Comparison of ENCODE assay signal across 7 cellular contexts in the genomic region with DNA sequence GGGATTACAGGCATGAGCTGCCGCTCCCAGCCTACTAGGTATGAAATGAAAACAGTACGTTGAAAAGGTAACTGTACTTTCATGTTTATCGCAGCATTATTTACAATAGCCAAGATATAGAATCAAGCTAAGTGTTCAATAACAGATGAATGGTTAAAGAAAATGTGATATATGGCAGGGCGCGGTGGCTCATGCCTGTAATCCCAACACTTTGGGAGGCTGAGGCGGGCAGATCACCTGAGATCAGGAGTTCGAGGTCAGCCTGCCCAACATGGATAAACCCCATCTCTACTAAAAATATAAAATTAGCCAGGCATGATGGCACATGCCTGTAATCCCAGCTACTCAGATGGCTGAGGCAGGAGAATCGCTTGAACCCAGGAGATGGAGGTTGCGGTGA.
DNase-seq lines count a peak whose midpoint lies in the region; ATAC-seq, FAIRE-seq and TF ChIP-seq lines count a peak whose summit lies in the region.
"Not testable (repeated sequence)": the region's sequence is repeated elsewhere in the genome, so short reads cannot be mapped to it uniquely, and the experiment has no call there.

No MANE protein-coding gene starts in this region.

- not testable (repeated sequence) for H3K79me1 ChIP-seq in H1 (ENCODE audit: low read depth, low read length)

- not testable (repeated sequence) for H3K18ac ChIP-seq in H1 (ENCODE audit: extremely low read depth, low read length)

- not testable (repeated sequence) for TF ChIP-seq EP300 in H1 (IDR thresholded peaks at IDR 0.05; ENCODE audit: borderline replicate concordance in 1 of 2, low read depth in 2 of 2, low read length in 2 of 2)

- H4K8ac ChIP-seq in H1 (ENCODE audit: extremely low read depth, insufficient read depth, low read length) = not testable (repeated sequence)

- H3K27me3 ChIP-seq in HCT116 (ENCODE audit: insufficient read depth, low read length); HUES64 (ENCODE audit: insufficient read depth, low read length); Panc1 (ENCODE audit: control insufficient read depth, insufficient read depth, low read length); H1 (replicated peaks in 1 of 4; ENCODE audit: control insufficient read depth in 3 of 4, extremely low read depth in 1 of 4, insufficient read depth in 3 of 4, low read length in 3 of 4): not testable (repeated sequence)
- peaks cover 10% of the 10 kb centered on the region for H3K27me3 ChIP-seq in iPS-20b (ENCODE audit: insufficient read depth, low read length)

- H4K5ac ChIP-seq in H1 (ENCODE audit: insufficient read length, low read depth, low read length) = not testable (repeated sequence)

- H2BK12ac ChIP-seq in H1 (ENCODE audit: low read depth, low read length) = not testable (repeated sequence)

- intact Hi-C loops in HCT116 (cut with micrococcal nuclease); Panc1 (cut with micrococcal nuclease; ENCODE audit: unreplicated experiment): not testable (repeated sequence)

- not testable (repeated sequence) for TF ChIP-seq RAD21 in HCT116 (IDR thresholded peaks at IDR 0.05; ENCODE audit: low read depth); H1 (IDR thresholded peaks at IDR 0.05 in 1 of 2, conservative IDR thresholded peaks at IDR 0.05 in 1 of 2; ENCODE audit: low read depth in 2 of 2, low read length in 2 of 2)

- not testable (repeated sequence) for H3K56ac ChIP-seq in H1 (replicated peaks; ENCODE audit: insufficient read length, low read depth, low read length)

- FAIRE-seq in H1 (lab: Jason Lieb, UNC) = not testable (repeated sequence)

- not testable (repeated sequence) for H3K4me1 ChIP-seq in ES-I3 (ENCODE audit: insufficient read depth, low read length); HUES64 (ENCODE audit: insufficient read depth, low read length); Panc1 (ENCODE audit: control insufficient read depth, insufficient read depth, low read length); H1 (replicated peaks in 1 of 4; ENCODE audit: control insufficient read depth in 3 of 4, insufficient read depth in 4 of 4, low read length in 3 of 4); iPS-20b (ENCODE audit: insufficient read depth, low read length)
- H3K4me1 ChIP-seq in HCT116 (ENCODE audit: control insufficient read depth in 1 of 2, insufficient read depth in 2 of 2, low read length in 2 of 2) = peaks cover 0 to 23% of the 10 kb centered on the region in 2 experiments; a peak in 2 of 4 replicates

- not testable (repeated sequence) for BruUV-seq in HCT116 (replicated peaks; lab: Mats Ljungman, UMichigan); Panc1 (replicated peaks; lab: Mats Ljungman, UMichigan)

- ATAC-seq in HCT116 = peak; percentile 35
- ATAC-seq in Panc1 = not testable (repeated sequence)

- H2AK5ac ChIP-seq in H1 (ENCODE audit: low read depth, low read length) = not testable (repeated sequence)

- DNase-seq in HCT116 (ENCODE audit: low read depth, low spot score); Panc1 (ENCODE audit: low read depth, low spot score): not testable (repeated sequence)
- DNase-seq in H1 (ENCODE audit: low read depth in 1 of 2, low spot score in 2 of 2) = peak in 1 of 2 experiments; percentile 47

- H2AFZ ChIP-seq in HCT116 (ENCODE audit: low read depth, low read length, poor library complexity, severe bottlenecking) = peak overlapping the region; percentile 84
- H2AFZ ChIP-seq in H1 (ENCODE audit: low read length) = peak overlapping the region; percentile 99

- H3K4me3 ChIP-seq in HCT116 (replicated peaks in 1 of 2; ENCODE audit: low read depth in 1 of 2, low read length in 2 of 2) (peak overlapping the region in 1 of 2 experiments; percentile 32; a peak in 2 of 4 replicates), HUES64 (ENCODE audit: low read length) (peak overlapping the region; percentile 52), Panc1 (ENCODE audit: low read depth in 2 of 2, low read length in 2 of 2) (peak overlapping the region; percentile 6 to 22; a peak in 3 of 4 replicates), H1 (ENCODE audit: extremely low read depth in 1 of 4, insufficient read depth in 2 of 4, low read depth in 3 of 4, low read length in 4 of 4) (peak overlapping the region; percentile 59 to 77 (median 74); a peak in 7 of 8 replicates), iPS-11a (ENCODE audit: low read depth, low read length) (peak overlapping the region; percentile 41), iPS-20b (ENCODE audit: low read length) (peak overlapping the region; percentile 89)

- H3K9me2 ChIP-seq in HCT116 (ENCODE audit: insufficient read depth) = not testable (repeated sequence)

- not testable (repeated sequence) for H3K23ac ChIP-seq in H1 (ENCODE audit: insufficient read length)

- not testable (repeated sequence) for H2BK15ac ChIP-seq in H1 (ENCODE audit: low read length)

- H3K4me2 ChIP-seq in HCT116 (ENCODE audit: low read length) = peak overlapping the region; percentile 58
- H3K4me2 ChIP-seq in H1 (ENCODE audit: insufficient read depth in 1 of 2, low read depth in 2 of 2, low read length in 2 of 2) = peak overlapping the region; percentile 33 to 37; a peak in 2 of 4 replicates

- not testable (repeated sequence) for H3K79me2 ChIP-seq in HCT116 (ENCODE audit: insufficient read depth, low read length); H1 (ENCODE audit: control insufficient read depth in 1 of 2, insufficient read depth in 2 of 2, low read length in 2 of 2)

- H3K14ac ChIP-seq in H1 (ENCODE audit: insufficient read length) = not testable (repeated sequence)

- not testable (repeated sequence) for H3K9me3 ChIP-seq in ES-I3 (ENCODE audit: control insufficient read depth, insufficient read depth, low read length); HCT116 (ENCODE audit: control insufficient read depth in 1 of 2, insufficient read depth in 1 of 2, low read depth in 1 of 2, low read length in 2 of 2); HUES64 (ENCODE audit: insufficient read depth, low read depth, low read length); Panc1 (ENCODE audit: control insufficient read depth, insufficient read depth, low read depth, low read length); H1 (ENCODE audit: insufficient read depth in 2 of 2, low read depth in 1 of 2, low read length in 1 of 2); iPS-20b (ENCODE audit: insufficient read depth, low read depth, low read length)

- POLR2A ChIA-PET in HCT116 (lab: Charles Lee); Panc1 (lab: Charles Lee); H1 (lab: Charles Lee; ENCODE audit: partially characterized antibody): not testable (repeated sequence)

- H2BK5ac ChIP-seq in H1 (ENCODE audit: low read depth, low read length) = not testable (repeated sequence)

- in situ Hi-C loops in Panc1 (cut with HindIII; ENCODE audit: low pct_unique_long_range_greater_than_20kb, low sequenced_read_pairs) = not testable (repeated sequence)

- H2BK120ac ChIP-seq in H1 (replicated peaks; ENCODE audit: low read depth, low read length) = not testable (repeated sequence)

- TF ChIP-seq CTCF in HCT116 (IDR thresholded peaks at IDR 0.05 in 2 of 3, conservative IDR thresholded peaks at IDR 0.05 in 1 of 3; ENCODE audit: borderline replicate concordance in 1 of 3, insufficient read depth in 1 of 3, low read depth in 2 of 3, low read length in 2 of 3); Panc1 (IDR thresholded peaks at IDR 0.05); H1 (IDR thresholded peaks at IDR 0.05; ENCODE audit: control extremely low read depth in 1 of 3, insufficient read depth in 1 of 3, low read depth in 1 of 3, low read length in 3 of 3): not testable (repeated sequence)

- not testable (repeated sequence) for H3K4ac ChIP-seq in H1 (replicated peaks; ENCODE audit: insufficient read length, low read depth, low read length)

- not testable (repeated sequence) for H3K23me2 ChIP-seq in H1 (ENCODE audit: low read depth, low read length)

- not testable (repeated sequence) for TF ChIP-seq POLR2A in HCT116 (IDR thresholded peaks at IDR 0.05; ENCODE audit: borderline replicate concordance, extremely low read depth, insufficient read depth, insufficient read length); H1 (IDR thresholded peaks at IDR 0.05; ENCODE audit: control extremely low read depth in 1 of 2, low read depth in 2 of 2, low read length in 2 of 2)

- not testable (repeated sequence) for H2BK20ac ChIP-seq in H1 (ENCODE audit: low read length)

- H4K20me1 ChIP-seq in HCT116 (ENCODE audit: insufficient read depth); H1 (replicated peaks in 1 of 2; ENCODE audit: control insufficient read depth in 1 of 2, insufficient read depth in 2 of 2, low read length in 2 of 2): not testable (repeated sequence)

- 84% methylated on average over 9 of the region's 9 CpGs for WGBS in HUES64
- 70% methylated on average over 9 of the region's 9 CpGs; no CpG with 5 or more reads in 1 of the 2 experiments for WGBS in H1 (ENCODE audit: extremely low coverage in 1 of 2, insufficient coverage in 1 of 2, insufficient read length in 1 of 2, insufficient replicate concordance in 2 of 2, low coverage in 1 of 2, low lambda C conversion rate in 2 of 2, missing lambda C conversion rate in 1 of 2), 2 experiments

- not testable (repeated sequence) for H4K91ac ChIP-seq in H1 (replicated peaks; ENCODE audit: insufficient read length, low read length)

- not testable (repeated sequence) for H3K36me3 ChIP-seq in ES-I3 (ENCODE audit: insufficient read depth, low read length); HCT116 (ENCODE audit: control insufficient read depth in 1 of 2, insufficient read depth in 2 of 2, low read length in 2 of 2); HUES64 (ENCODE audit: insufficient read depth, low read length); Panc1 (ENCODE audit: control insufficient read depth, insufficient read depth, low read length); H1 (ENCODE audit: control insufficient read depth in 2 of 4, insufficient read depth in 4 of 4, low read length in 3 of 4); iPS-20b (ENCODE audit: insufficient read depth, low read depth, low read length)

- peak overlapping the region; percentile 73; the same call in 1 of the 2 replicates for H3K9ac ChIP-seq in ES-I3 (ENCODE audit: low read depth, low read length)
- H3K9ac ChIP-seq in HCT116 (ENCODE audit: low read length); HUES64 (ENCODE audit: low read depth, low read length); H1 (replicated peaks in 1 of 4; ENCODE audit: extremely low read depth in 1 of 4, low read depth in 3 of 4, low read length in 3 of 4): not testable (repeated sequence)
- H3K9ac ChIP-seq in iPS-20b (ENCODE audit: low read depth, low read length) = peak overlapping the region; percentile 66; the same call in 1 of the 2 replicates

- CTCF ChIA-PET in HCT116 (lab: Charles Lee) (interaction anchor here (1.1 kb wide), 1 partner anchor 21 kb away, joined by 6 read pairs; no protein-coding TSS in a partner anchor), Panc1 (lab: Charles Lee) (interaction anchor here (0.6 kb wide), 1 partner anchor 178 kb away, joined by 5 read pairs; no protein-coding TSS in a partner anchor), H1 (lab: Charles Lee; ENCODE audit: partially characterized antibody) (interaction anchor here (0.6 to 0.9 kb wide), 3 partner anchors 10 to 534 kb away, joined by 3 to 4 read pairs (median 3); no protein-coding TSS in a partner anchor)

- H3K27ac ChIP-seq in HCT116 (ENCODE audit: low read depth, low read length); HUES64 (ENCODE audit: low read depth, low read length); Panc1 (ENCODE audit: low read length); H1 (ENCODE audit: low read depth, low read length); iPS-20b (ENCODE audit: low read length): not testable (repeated sequence)

- RAD21 ChIA-PET in HCT116 (lab: Charles Lee; ENCODE audit: low non-redundant PET in 1 of 2, low total read pairs in 2 of 2, uncharacterized antibody in 2 of 2, unreplicated experiment in 2 of 2) = not testable (repeated sequence)
